Comparison of ENCODE assay signal across 10 cellular contexts in the genomic region with DNA sequence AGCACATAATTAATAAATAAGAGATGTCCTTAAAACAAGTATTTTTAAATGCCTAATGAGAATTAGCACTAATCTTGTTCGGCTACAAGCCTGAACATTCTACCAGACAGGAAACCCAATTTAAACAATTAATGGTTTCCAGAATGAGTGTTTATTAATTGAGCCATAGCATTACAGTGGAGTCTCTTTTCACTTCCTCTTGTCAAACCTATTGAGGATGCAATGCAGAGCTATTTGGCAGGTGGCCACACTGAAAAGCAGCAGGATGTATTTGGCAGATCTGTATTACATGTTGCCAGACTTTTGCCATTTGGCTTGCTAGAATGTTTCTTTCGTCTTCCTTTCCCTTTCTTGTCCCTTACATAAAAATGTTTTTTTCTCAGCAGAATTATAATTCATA.
DNase-seq lines count a peak whose midpoint lies in the region; ATAC-seq and TF ChIP-seq lines count a peak whose summit lies in the region.
"Had no signal": no experiment of that assay in that cellular context is flagged by ENCODE, and none has a peak within 500 bp of the region (broad histone marks: within the 10 kb centered on the region; RNA-seq: fewer than 3 reads in every experiment).

No MANE protein-coding gene starts in this region.

- TF ChIP-seq POLR2A in sigmoid colon (IDR thresholded peaks at IDR 0.05) = no peak

- intact Hi-C loops in sigmoid colon (cut with DNase I) = no loop called here

- 8% methylated on average over 2 of the region's 2 CpGs for WGBS in SK-N-SH (ENCODE audit: low lambda C conversion rate)
- 33 to 78% methylated on average over 2 of the region's 2 CpGs for WGBS in sigmoid colon, 2 donors

- no peaks in the 10 kb centered on the region for H3K9me3 ChIP-seq in SK-N-SH
- H3K9me3 ChIP-seq in sigmoid colon = no peaks in the 10 kb centered on the region
- H3K9me3 ChIP-seq: pancreas had no signal

- peaks cover 48% of the 10 kb centered on the region for H3F3A ChIP-seq in SK-N-SH (replicated peaks; ENCODE audit: insufficient read depth)

- peak overlapping the region; percentile 34; the same call in 1 of the 2 replicates for H3K4me2 ChIP-seq in SK-N-SH

- no peak overlapping the region for H3K9ac ChIP-seq in SK-N-SH

- no peaks in the 10 kb centered on the region for H3K79me2 ChIP-seq in SK-N-SH (ENCODE audit: insufficient read depth)

- TF ChIP-seq CTCF in GM12865 (IDR thresholded peaks at IDR 0.05; ENCODE audit: insufficient read depth, low read depth, low read length, missing control alignments) = no peak
- no peak for TF ChIP-seq CTCF in SK-N-SH (IDR thresholded peaks at IDR 0.05)
- TF ChIP-seq CTCF in sigmoid colon (IDR thresholded peaks at IDR 0.05) = no peak

- no peak overlapping the region for H2AFZ ChIP-seq in SK-N-SH (ENCODE audit: low read depth)

- TF ChIP-seq EP300 in SK-N-SH (IDR thresholded peaks at IDR 0.05; ENCODE audit: borderline replicate concordance in 1 of 2, low read depth in 1 of 2, low read length in 1 of 2) (peak; percentile 84 to 93), sigmoid colon (IDR thresholded peaks at IDR 0.05) (no peak)

- TF ChIP-seq RAD21 in SK-N-SH (IDR thresholded peaks at IDR 0.05; ENCODE audit: low read length) = no peak; the same call in 1 of the 2 replicates

- POLR2A ChIA-PET in SK-N-SH (lab: Yijun Ruan, JAX) = no interaction called here

- H3K27me3 ChIP-seq in SK-N-SH (ENCODE audit: insufficient read depth) (no peaks in the 10 kb centered on the region), sigmoid colon (no peaks in the 10 kb centered on the region)
- H3K27me3 ChIP-seq: pancreas had no signal

- peak; percentile 88 for ATAC-seq in GM21526 (IDR thresholded peaks at IDR 0.05; ENCODE audit: low FRiP score, unreplicated experiment)
- ATAC-seq in HG03575 (IDR thresholded peaks at IDR 0.05; ENCODE audit: extremely low read depth, insufficient number of reproducible peaks, low FRiP score, unreplicated experiment) = peak; percentile 35
- ATAC-seq in activated CD4-positive, CD25-positive, alpha-beta regulatory T cell treated with anti-CD3 and anti-CD28 coated beads, Interleukin-2, amount 50 U/mL, for 24 hours = no peak
- ATAC-seq: HCT116 had no signal

- DNase-seq in GM12865 (ENCODE audit: low read depth) = peak; percentile 80
- DNase-seq in SK-N-SH = peak; percentile 38
- peak; percentile 69 for DNase-seq in sigmoid colon
- DNase-seq in putamen (ENCODE audit: low spot score) = no peak
- no peak for DNase-seq in activated CD4-positive, alpha-beta T cell treated with anti-CD3 and anti-CD28 coated beads for 1 hour

- H3K27ac ChIP-seq in SK-N-SH (ENCODE audit: low read depth in 2 of 2, low read length in 1 of 2) (peak overlapping the region; percentile 59 to 90; a peak in 2 of 4 replicates), sigmoid colon (no peak overlapping the region)
- H3K27ac ChIP-seq: pancreas had no signal

- peaks cover 8 to 48% of the 10 kb centered on the region in 2 experiments for H3K4me1 ChIP-seq in SK-N-SH (ENCODE audit: control insufficient read depth in 1 of 2, insufficient read depth in 2 of 2, low read depth in 1 of 2, low read length in 1 of 2)
- peaks cover 0 to 10% (median 6%) of the 10 kb centered on the region in 4 donors for H3K4me1 ChIP-seq in sigmoid colon
- H3K4me1 ChIP-seq: pancreas had no signal

- no peaks in the 10 kb centered on the region for H3K9me2 ChIP-seq in SK-N-SH

- H3K4me3 ChIP-seq in GM12865 (ENCODE audit: low read depth, low read length) = no peak overlapping the region
- no peak overlapping the region for H3K4me3 ChIP-seq in SK-N-SH (ENCODE audit: low read depth in 2 of 2, low read length in 1 of 2)
- no peak overlapping the region for H3K4me3 ChIP-seq in sigmoid colon
- H3K4me3 ChIP-seq: pancreas had no signal

- H4K20me1 ChIP-seq in SK-N-SH (ENCODE audit: insufficient read depth) = no peaks in the 10 kb centered on the region

- H3K36me3 ChIP-seq in SK-N-SH (replicated peaks in 1 of 2; ENCODE audit: control insufficient read depth in 1 of 2, insufficient read depth in 2 of 2, low read length in 1 of 2) (no peaks in the 10 kb centered on the region), sigmoid colon (no peaks in the 10 kb centered on the region)
- H3K36me3 ChIP-seq: pancreas had no signal

- CTCF ChIA-PET in SK-N-SH (lab: Yijun Ruan, JAX) = no interaction called here

TF ChIP-seq in SK-N-SH, 30 proteins besides CTCF, POLR2A, EP300 and RAD21 (continues in another document):
- no peak for TF ChIP-seq MEF2A (IDR thresholded peaks at IDR 0.05; ENCODE audit: borderline replicate concordance, low read depth)
- TF ChIP-seq RXRA (IDR thresholded peaks at IDR 0.05; ENCODE audit: borderline replicate concordance, low read depth) = peak; percentile 44; the same call in 1 of the 2 replicates
- no peak for TF ChIP-seq USF1 (IDR thresholded peaks at IDR 0.05; ENCODE audit: borderline replicate concordance, low read depth)
- TF ChIP-seq, protein P1, sequence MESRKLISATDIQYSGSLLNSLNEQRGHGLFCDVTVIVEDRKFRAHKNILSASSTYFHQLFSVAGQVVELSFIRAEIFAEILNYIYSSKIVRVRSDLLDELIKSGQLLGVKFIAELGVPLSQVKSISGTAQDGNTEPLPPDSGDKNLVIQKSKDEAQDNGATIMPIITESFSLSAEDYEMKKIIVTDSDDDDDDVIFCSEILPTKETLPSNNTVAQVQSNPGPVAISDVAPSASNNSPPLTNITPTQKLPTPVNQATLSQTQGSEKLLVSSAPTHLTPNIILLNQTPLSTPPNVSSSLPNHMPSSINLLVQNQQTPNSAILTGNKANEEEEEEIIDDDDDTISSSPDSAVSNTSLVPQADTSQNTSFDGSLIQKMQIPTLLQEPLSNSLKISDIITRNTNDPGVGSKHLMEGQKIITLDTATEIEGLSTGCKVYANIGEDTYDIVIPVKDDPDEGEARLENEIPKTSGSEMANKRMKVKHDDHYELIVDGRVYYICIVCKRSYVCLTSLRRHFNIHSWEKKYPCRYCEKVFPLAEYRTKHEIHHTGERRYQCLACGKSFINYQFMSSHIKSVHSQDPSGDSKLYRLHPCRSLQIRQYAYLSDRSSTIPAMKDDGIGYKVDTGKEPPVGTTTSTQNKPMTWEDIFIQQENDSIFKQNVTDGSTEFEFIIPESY (IDR thresholded peaks at IDR 0.05; ENCODE audit: borderline replicate concordance, low read depth) = peak; percentile 30; the same call in 1 of the 2 replicates
- TF ChIP-seq POLR2AphosphoS5 (IDR thresholded peaks at IDR 0.05; ENCODE audit: low read depth, low read length) = peak; percentile 84
- peak; percentile 85 for TF ChIP-seq RCOR1 (IDR thresholded peaks at IDR 0.05; ENCODE audit: low read length)
- TF ChIP-seq, protein P2, sequence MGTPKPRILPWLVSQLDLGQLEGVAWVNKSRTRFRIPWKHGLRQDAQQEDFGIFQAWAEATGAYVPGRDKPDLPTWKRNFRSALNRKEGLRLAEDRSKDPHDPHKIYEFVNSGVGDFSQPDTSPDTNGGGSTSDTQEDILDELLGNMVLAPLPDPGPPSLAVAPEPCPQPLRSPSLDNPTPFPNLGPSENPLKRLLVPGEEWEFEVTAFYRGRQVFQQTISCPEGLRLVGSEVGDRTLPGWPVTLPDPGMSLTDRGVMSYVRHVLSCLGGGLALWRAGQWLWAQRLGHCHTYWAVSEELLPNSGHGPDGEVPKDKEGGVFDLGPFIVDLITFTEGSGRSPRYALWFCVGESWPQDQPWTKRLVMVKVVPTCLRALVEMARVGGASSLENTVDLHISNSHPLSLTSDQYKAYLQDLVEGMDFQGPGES (IDR thresholded peaks at IDR 0.05; ENCODE audit: low read depth, low read length) = no peak
- no peak for TF ChIP-seq TAF1 (IDR thresholded peaks at IDR 0.05; ENCODE audit: borderline replicate concordance, low read depth, low read length)
- TF ChIP-seq GATA2 (CRISPR knock-in tag; IDR thresholded peaks at IDR 0.05) = no peak
- TF ChIP-seq REST (IDR thresholded peaks at IDR 0.05; ENCODE audit: low read depth, low read length) = 0 out of 2 replicates have a peak, but pooled peaks have one; percentile 29
- TF ChIP-seq RFX5 (IDR thresholded peaks at IDR 0.05; ENCODE audit: low read length) = no peak
- TF ChIP-seq YY1 (IDR thresholded peaks at IDR 0.05; ENCODE audit: low read depth) = no peak

Comparison
In these comparisons a context has a peak if more than half of its experiments do, and no peak if none do; other contexts are left out.
1. DNase-seq: peak in GM12865 (single experiment), SK-N-SH (single experiment) and sigmoid colon (single experiment); none in putamen (single experiment) and activated CD4-positive, alpha-beta T cell treated with anti-CD3 and anti-CD28 coated beads for 1 hour (single experiment).
2. ATAC-seq: peak in GM21526 (single experiment) and HG03575 (single experiment); none in activated CD4-positive, CD25-positive, alpha-beta regulatory T cell treated with anti-CD3 and anti-CD28 coated beads, Interleukin-2, amount 50 U/mL, for 24 hours (0 of 2).
3. H3K27ac ChIP-seq: peak in SK-N-SH (2 of 2); none in sigmoid colon (0 of 4).